Comparison of ENCODE assay signal across 26 cellular contexts in genomic region chr1:85650645-85651044, GRCh38. TPM values are rescaled to one million over a fixed set of nuclear protein-coding genes. Genes with fewer than 3 reads are reported as not detected.
A peak's percentile ranks its signal among the peaks of the same experiment; 100 is the strongest.
DNase-seq lines count a peak whose midpoint lies in the region; ATAC-seq, FAIRE-seq and TF ChIP-seq lines count a peak whose summit lies in the region.
"Had no signal": no experiment of that assay in that cellular context is flagged by ENCODE, and none has a peak within 500 bp of the region (broad histone marks: within the 10 kb centered on the region; RNA-seq: fewer than 3 reads in every experiment).

No MANE protein-coding gene starts in this region.

- no peaks in the 10 kb centered on the region for H3K9me3 ChIP-seq in gastrocnemius medialis
- H3K9me3 ChIP-seq: Caco-2 had no signal

- intact Hi-C loops in activated T-helper 1 cell treated with anti-CD3 and anti-CD28 coated beads, Interleukin-12 subunit alpha, Interleukin-12 subunit beta, Interleukin-2, Interleukin-4 antibody, amounts not matched to agents 30 ng/mL and 10 ng/mL and 1 ng/mL, durations not matched to agents 14 hours and 24 hours and 36 hours (cut with micrococcal nuclease), result no loop called here
- intact Hi-C loops in gastrocnemius medialis (cut with DNase I; ENCODE audit: low total_unique reads), result no loop called here

- no peak for DNase-seq in activated T-helper 1 cell treated with anti-CD3 and anti-CD28 coated beads, Interleukin-12 subunit alpha, Interleukin-12 subunit beta, Interleukin-2, Interleukin-4 antibody, amounts not matched to agents 30 ng/mL and 10 ng/mL and 1 ng/mL, durations not matched to agents 14 hours and 24 hours and 36 hours (ENCODE audit: low spot score)
- DNase-seq in type B pancreatic cell (ENCODE audit: extremely low spot score, unreplicated experiment) (no peak), caudate nucleus (lab: John Stamatoyannopoulos, UW) (no peak), gastrocnemius medialis (no peak)
- no peak for DNase-seq in NK-92 treated with Interleukin-12 subunit alpha and Interleukin-12 subunit beta, amount 100 ng/mL, for 24 hours (lab: John Stamatoyannopoulos, UW)
- DNase-seq: Caco-2; CD4-positive, alpha-beta memory T cell; EL; GF-D8; KBM-7; MV-4-11; NCI-H1105 treated with DMSO at 0.1 percent for 48 hours; NCI-H146; NCI-H1930; NCI-H2107; NCI-H524 treated with DMSO at 0.1 percent for 48 hours; NCI-H774; Right ventricle myocardium superior; RPMI8226 had no signal

- H3K27ac ChIP-seq in caudate nucleus (ENCODE audit: low read depth, low read length) (no peak overlapping the region), gastrocnemius medialis (no peak overlapping the region)
- H3K27ac ChIP-seq: PC-9, SJSA1 had no signal

- no peak for ATAC-seq in gastrocnemius medialis

- FAIRE-seq in endometrium (lab: Jason Lieb, UNC), result peak; percentile 12
- FAIRE-seq: GM12891, H54, HTR-8/SVneo had no signal

- H3K9me3 Mint-ChIP-seq in IgD-negative memory B cell (peaks cover 0 to 20% (median 5%) of the 10 kb centered on the region in 3 donors), type B pancreatic cell (no peaks in the 10 kb centered on the region)
- peaks cover 4% of the 10 kb centered on the region for H3K9me3 Mint-ChIP-seq in activated T-helper 1 cell treated with anti-CD3 and anti-CD28 coated beads, Interleukin-12 subunit alpha, Interleukin-12 subunit beta, Interleukin-2, Interleukin-4 antibody, amounts not matched to agents 30 ng/mL and 10 ng/mL and 1 ng/mL, durations not matched to agents 14 hours and 24 hours and 36 hours

- TF ChIP-seq CTCF in type B pancreatic cell (conservative IDR thresholded peaks at IDR 0.05) (no peak), gastrocnemius medialis (IDR thresholded peaks at IDR 0.05 in 4 of 5, conservative IDR thresholded peaks at IDR 0.05 in 1 of 5) (no peak)

- no peaks in the 10 kb centered on the region for H3K27me3 ChIP-seq in gastrocnemius medialis
- H3K27me3 ChIP-seq: SJSA1 had no signal

- H3K36me3 Mint-ChIP-seq in IgD-negative memory B cell (peaks cover 21% of the 10 kb centered on the region), type B pancreatic cell (peaks cover 38% of the 10 kb centered on the region)
- peaks cover 26% of the 10 kb centered on the region for H3K36me3 Mint-ChIP-seq in activated T-helper 1 cell treated with anti-CD3 and anti-CD28 coated beads, Interleukin-12 subunit alpha, Interleukin-12 subunit beta, Interleukin-2, Interleukin-4 antibody, amounts not matched to agents 30 ng/mL and 10 ng/mL and 1 ng/mL, durations not matched to agents 14 hours and 24 hours and 36 hours (ENCODE audit: low read depth)

- TF ChIP-seq POLR2A in gastrocnemius medialis (IDR thresholded peaks at IDR 0.05), result no peak

- in situ Hi-C loops in gastrocnemius medialis (cut with MboI; ENCODE audit: low sequenced_read_pairs in 4 of 4), result no loop called here

- no peak overlapping the region for H3K4me3 ChIP-seq in gastrocnemius medialis
- H3K4me3 ChIP-seq: PC-9, SJSA1 had no signal

- H3K27me3 Mint-ChIP-seq in IgD-negative memory B cell (no peaks in the 10 kb centered on the region), type B pancreatic cell (no peaks in the 10 kb centered on the region)
- no peaks in the 10 kb centered on the region for H3K27me3 Mint-ChIP-seq in activated T-helper 1 cell treated with anti-CD3 and anti-CD28 coated beads, Interleukin-12 subunit alpha, Interleukin-12 subunit beta, Interleukin-2, Interleukin-4 antibody, amounts not matched to agents 30 ng/mL and 10 ng/mL and 1 ng/mL, durations not matched to agents 14 hours and 24 hours and 36 hours (ENCODE audit: insufficient read depth)
- H3K27me3 Mint-ChIP-seq: CD4-positive, alpha-beta memory T cell had no signal

- H3K27ac Mint-ChIP-seq in IgD-negative memory B cell (peak overlapping the region in 2 of 3 donors; percentile 2 to 72), type B pancreatic cell (peak overlapping the region; percentile 29)
- peak overlapping the region; percentile 11 for H3K27ac Mint-ChIP-seq in activated T-helper 1 cell treated with anti-CD3 and anti-CD28 coated beads, Interleukin-12 subunit alpha, Interleukin-12 subunit beta, Interleukin-2, Interleukin-4 antibody, amounts not matched to agents 30 ng/mL and 10 ng/mL and 1 ng/mL, durations not matched to agents 14 hours and 24 hours and 36 hours
- H3K27ac Mint-ChIP-seq: CD4-positive, alpha-beta memory T cell had no signal

- H3K36me3 ChIP-seq in gastrocnemius medialis, result peaks cover 3 to 33% of the 10 kb centered on the region in 2 donors

- H3K4me3 Mint-ChIP-seq in IgD-negative memory B cell, result no peak overlapping the region
- H3K4me3 Mint-ChIP-seq in activated T-helper 1 cell treated with anti-CD3 and anti-CD28 coated beads, Interleukin-12 subunit alpha, Interleukin-12 subunit beta, Interleukin-2, Interleukin-4 antibody, amounts not matched to agents 30 ng/mL and 10 ng/mL and 1 ng/mL, durations not matched to agents 14 hours and 24 hours and 36 hours, result no peak overlapping the region
- no peak overlapping the region for H3K4me3 Mint-ChIP-seq in type B pancreatic cell
- H3K4me3 Mint-ChIP-seq: CD4-positive, alpha-beta memory T cell had no signal

- H3K4me1 Mint-ChIP-seq in IgD-negative memory B cell (no peaks in the 10 kb centered on the region), type B pancreatic cell (ENCODE audit: unreplicated experiment) (no peaks in the 10 kb centered on the region)
- H3K4me1 Mint-ChIP-seq in activated T-helper 1 cell treated with anti-CD3 and anti-CD28 coated beads, Interleukin-12 subunit alpha, Interleukin-12 subunit beta, Interleukin-2, Interleukin-4 antibody, amounts not matched to agents 30 ng/mL and 10 ng/mL and 1 ng/mL, durations not matched to agents 14 hours and 24 hours and 36 hours (ENCODE audit: low read depth), result no peaks in the 10 kb centered on the region
- H3K4me1 Mint-ChIP-seq: CD4-positive, alpha-beta memory T cell had no signal

- H3K4me1 ChIP-seq in gastrocnemius medialis, result no peaks in the 10 kb centered on the region

RNA-seq across cellular contexts. Expression of gene ZNHIT6, which starts 57.6 kb away (rescaled TPM):
- 16.3 TPM for polyA plus RNA-seq in IgD-negative memory B cell
- 24.6 and 26.3 TPM in 2 replicates for total RNA-seq in activated T-helper 1 cell treated with anti-CD3 and anti-CD28 coated beads, Interleukin-12 subunit alpha, Interleukin-12 subunit beta, Interleukin-2, Interleukin-4 antibody, amounts not matched to agents 30 ng/mL and 10 ng/mL and 1 ng/mL, durations not matched to agents 14 hours and 24 hours and 36 hours
- total RNA-seq in type B pancreatic cell (ENCODE audit: low replicate concordance) (15.2 and 19.3 TPM in 2 replicates), gastrocnemius medialis (10 to 100 TPM in 1 of 4 donors, 1 to 10 TPM in 3; 6.6 to 11.4 (median 7.8) TPM)
